8 cellular contexts compared by ENCODE assay signal in genomic region chr22:30305519-30305905, GRCh38. TPM values are rescaled to one million over a fixed set of nuclear protein-coding genes. Genes with fewer than 3 reads are reported as not detected.
A peak's percentile ranks its signal among the peaks of the same experiment; 100 is the strongest.
DNase-seq lines count a peak whose midpoint lies in the region; ATAC-seq and TF ChIP-seq lines count a peak whose summit lies in the region.

No MANE protein-coding gene starts in this region.

- H3K27ac Mint-ChIP-seq in WTC11 = 0 out of 2 replicates have a peak overlapping the region, but pooled peaks have one; percentile 19

- H3K36me3 Mint-ChIP-seq in WTC11 = no peaks in the 10 kb centered on the region; the same call in 1 of the 2 replicates

- POLR2A ChIA-PET in WTC11 (lab: Charles Lee) = no interaction called here

- ATAC-seq in HG03108 (IDR thresholded peaks at IDR 0.05; ENCODE audit: unreplicated experiment) (peak; percentile 43), WTC11 (peak; percentile 36; the same call in 1 of the 2 replicates), HG02973 (IDR thresholded peaks at IDR 0.05; ENCODE audit: unreplicated experiment) (no peak)

- in situ Hi-C loops in GM13976 (cut with MboI; ENCODE audit: low sequenced_read_pairs, unreplicated experiment) = no loop called here

- CTCF ChIA-PET in WTC11 (lab: Charles Lee) = interaction anchor here (0.5 kb wide), 1 partner anchor 18 kb away, joined by 3 read pairs; no protein-coding TSS in a partner anchor

- no peaks in the 10 kb centered on the region for H3K9me3 Mint-ChIP-seq in WTC11

- TF ChIP-seq CTCF in GM13976 (IDR thresholded peaks at IDR 0.05; ENCODE audit: borderline replicate concordance, control extremely low read depth, extremely low read depth, insufficient read depth, missing control alignments) (no peak), WTC11 (IDR thresholded peaks at IDR 0.05) (no peak), fibroblast of mammary gland (conservative IDR thresholded peaks at IDR 0.05; ENCODE audit: control insufficient read depth, insufficient read depth, low read depth, low read length) (no peak)

- H3K4me1 Mint-ChIP-seq in WTC11 = peaks cover under 1% of the 10 kb centered on the region; the same call in 1 of the 2 replicates

- H3K27ac ChIP-seq in skin epidermis = peak overlapping the region; percentile 40 to 97 (median 86)

- DNase-seq in GM13976 (ENCODE audit: low spot score) (peak; percentile 74), WTC11 (ENCODE audit: low spot score) (no peak), fibroblast of mammary gland (ENCODE audit: low read depth) (peak; percentile 42), 8988T (no peak), AG08396 (ENCODE audit: low spot score) (no peak)

- no peaks in the 10 kb centered on the region for H3K27me3 Mint-ChIP-seq in WTC11 (ENCODE audit: low read depth)

- H3K4me3 Mint-ChIP-seq in WTC11 = no peak overlapping the region

- H3K4me3 ChIP-seq in fibroblast of mammary gland (ENCODE audit: control insufficient read depth, low read depth, low read length) = no peak overlapping the region
- no peak overlapping the region for H3K4me3 ChIP-seq in skin epidermis

TF ChIP-seq in WTC11, 78 proteins besides CTCF, POLR2A, EP300 and RAD21:
- TF ChIP-seq RELA (CRISPR knock-in tag; IDR thresholded peaks at IDR 0.05; ENCODE audit: borderline replicate concordance) (no peak), ZNF512 (CRISPR knock-in tag; IDR thresholded peaks at IDR 0.05; ENCODE audit: borderline replicate concordance) (no peak), GABPB1 (CRISPR knock-in tag; IDR thresholded peaks at IDR 0.05) (no peak), JAZF1 (CRISPR knock-in tag; IDR thresholded peaks at IDR 0.05) (no peak)

RNA-seq across cellular contexts. Expression of gene CASTOR1, which starts 16.2 kb away (rescaled TPM):
- 15.8 to 18.6 TPM (median 16.0 TPM) in 3 replicates for total RNA-seq in WTC11 (2021)

RNA-seq across cellular contexts. Expression of gene TBC1D10A, which starts 21.2 kb away (rescaled TPM):
- 7.5 to 11.1 TPM (median 9.6 TPM) in 3 replicates for total RNA-seq in WTC11 (2021)

RNA-seq across cellular contexts. Expression of gene OSM, which starts 38.9 kb away (rescaled TPM):
- total RNA-seq in WTC11 (2021) = not detected in 3 replicates

RNA-seq across cellular contexts. Expression of gene SF3A1, which starts 51.2 kb away (rescaled TPM):
- total RNA-seq in WTC11 (2021) = 214 to 272 TPM (median 227 TPM) in 3 replicates

RNA-seq across cellular contexts. Expression of gene CCDC157, which starts 51.3 kb away (rescaled TPM):
- total RNA-seq in WTC11 (2021) = 3.8 to 6.5 TPM (median 4.2 TPM) in 3 replicates

Comparison
In these comparisons a context has a peak if more than half of its experiments do, and no peak if none do; other contexts are left out.
1. DNase-seq: peak in GM13976 (single experiment) and fibroblast of mammary gland (single experiment); none in WTC11 (single experiment), 8988T (single experiment) and AG08396 (single experiment).